ENCODE assay signal across 9 cellular contexts in the genomic region with DNA sequence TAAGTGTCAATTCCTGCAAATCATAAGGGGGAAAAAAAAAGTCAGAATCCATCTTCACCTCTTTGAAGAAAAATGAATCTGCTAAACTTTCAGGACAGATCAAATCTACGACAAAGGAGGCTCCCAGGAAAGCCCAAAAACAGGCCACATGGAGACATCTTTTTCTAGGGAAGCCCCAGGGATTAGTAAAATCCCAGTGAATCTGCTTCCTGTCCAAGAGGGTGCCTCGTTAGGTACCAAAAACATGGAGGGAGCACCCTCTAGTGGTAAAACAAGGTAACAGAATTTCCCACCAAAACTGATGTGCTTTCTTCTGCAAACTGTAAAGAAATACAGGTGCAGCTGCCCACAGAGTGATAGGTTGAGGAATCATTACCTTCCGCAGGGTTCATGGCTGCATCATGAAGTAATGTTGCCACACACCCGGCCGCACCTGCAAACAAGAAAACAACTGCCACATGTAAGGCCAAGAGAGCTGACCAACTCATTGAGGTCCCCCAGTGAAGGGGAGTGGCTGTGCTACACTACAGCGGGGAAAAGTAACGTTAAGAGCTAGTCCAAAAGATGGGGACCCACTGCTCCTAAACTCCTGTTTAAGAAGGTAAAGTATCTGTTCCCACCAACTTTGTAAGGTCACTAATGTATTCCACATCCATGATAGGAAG. TPM values are rescaled to one million over a fixed set of nuclear protein-coding genes. Genes with fewer than 3 reads are reported as not detected.
DNase-seq lines count a peak whose midpoint lies in the region; ATAC-seq, FAIRE-seq and TF ChIP-seq lines count a peak whose summit lies in the region.
"Had no signal": no experiment of that assay in that cellular context is flagged by ENCODE, and none has a peak within 500 bp of the region (broad histone marks: within the 10 kb centered on the region; RNA-seq: fewer than 3 reads in every experiment).

No MANE protein-coding gene starts in this region.

- no peak overlapping the region for H3K4me3 ChIP-seq in CD4-positive, CD25-positive, alpha-beta regulatory T cell (ENCODE audit: low read depth, low read length)
- no peak overlapping the region for H3K4me3 ChIP-seq in WERI-Rb-1 (ENCODE audit: low read depth, low read length)
- no peak overlapping the region for H3K4me3 ChIP-seq in fibroblast of lung (replicated peaks in 1 of 4; ENCODE audit: control extremely low read depth in 1 of 4, insufficient read depth in 1 of 4, low read depth in 3 of 4, low read length in 4 of 4)

- TF ChIP-seq POLR2A in GM12892 (IDR thresholded peaks at IDR 0.05; ENCODE audit: low read depth, low read length) = 0 out of 2 replicates have a peak, but pooled peaks have one; percentile 24

- peak; percentile 79 for TF ChIP-seq CTCF in WERI-Rb-1 (IDR thresholded peaks at IDR 0.05; ENCODE audit: low read depth, low read length)
- peak; percentile 69 to 78 for TF ChIP-seq CTCF in fibroblast of lung (conservative IDR thresholded peaks at IDR 0.05 in 1 of 2, IDR thresholded peaks at IDR 0.05 in 1 of 2; ENCODE audit: low read depth in 1 of 2, low read length in 2 of 2)
- peak; percentile 84 for TF ChIP-seq CTCF in nephron progenitor cell (IDR thresholded peaks at IDR 0.05)

- peaks cover 19% of the 10 kb centered on the region for H3K79me2 ChIP-seq in fibroblast of lung (ENCODE audit: control insufficient read depth, insufficient read depth, low read length)

- peaks cover 12 to 42% (median 30%) of the 10 kb centered on the region in 4 donors for H3K4me1 Mint-ChIP-seq in CD4-positive, CD25-positive, alpha-beta regulatory T cell
- no peaks in the 10 kb centered on the region for H3K4me1 Mint-ChIP-seq in nephron progenitor cell

- no peaks in the 10 kb centered on the region for H3K27me3 Mint-ChIP-seq in CD4-positive, CD25-positive, alpha-beta regulatory T cell
- H3K27me3 Mint-ChIP-seq in nephron progenitor cell (ENCODE audit: low read depth, poor library complexity) = peaks cover 4% of the 10 kb centered on the region

- peaks cover 9% of the 10 kb centered on the region for H3K36me3 Mint-ChIP-seq in CD4-positive, CD25-positive, alpha-beta regulatory T cell
- no peaks in the 10 kb centered on the region for H3K36me3 Mint-ChIP-seq in nephron progenitor cell (ENCODE audit: low read depth)

- ATAC-seq in CD4-positive, CD25-positive, alpha-beta regulatory T cell (ENCODE audit: low read depth in 2 of 2) = peak; percentile 53 to 55
- ATAC-seq in GM21526 (IDR thresholded peaks at IDR 0.05; ENCODE audit: low FRiP score, unreplicated experiment) = no peak

- H4K20me1 ChIP-seq in fibroblast of lung (ENCODE audit: control insufficient read depth, extremely low read depth, insufficient read depth, low read length) = no peaks in the 10 kb centered on the region

- peak overlapping the region; percentile 7 for H3K27ac ChIP-seq in CD4-positive, CD25-positive, alpha-beta regulatory T cell (ENCODE audit: insufficient read depth, low read length, poor library complexity, severe bottlenecking)
- H3K27ac ChIP-seq in WERI-Rb-1 (no peak overlapping the region), fibroblast of lung (ENCODE audit: insufficient read depth, low read length) (no peak overlapping the region)

- FAIRE-seq in GM12892 (lab: Jason Lieb, UNC) = peak; percentile 88

- peaks cover 11% of the 10 kb centered on the region for H3K4me1 ChIP-seq in CD4-positive, CD25-positive, alpha-beta regulatory T cell (ENCODE audit: control insufficient read depth, insufficient read depth, low read length, poor library complexity, severe bottlenecking)
- no peaks in the 10 kb centered on the region for H3K4me1 ChIP-seq in fibroblast of lung (ENCODE audit: control insufficient read depth, extremely low read depth, insufficient read depth, low read length)

- no peak overlapping the region for H3K9ac ChIP-seq in fibroblast of lung (ENCODE audit: insufficient read depth, low read length)

- H3K27ac Mint-ChIP-seq in CD4-positive, CD25-positive, alpha-beta regulatory T cell = peak overlapping the region; percentile 32 to 68 (median 52)
- no peak overlapping the region for H3K27ac Mint-ChIP-seq in nephron progenitor cell

- no peak overlapping the region for H3K4me2 ChIP-seq in fibroblast of lung (ENCODE audit: extremely low read depth, insufficient read depth, low read length)

- H3K27me3 ChIP-seq in CD4-positive, CD25-positive, alpha-beta regulatory T cell (ENCODE audit: control insufficient read depth, insufficient read depth, low read length) = no peaks in the 10 kb centered on the region
- no peaks in the 10 kb centered on the region for H3K27me3 ChIP-seq in WERI-Rb-1 (ENCODE audit: insufficient read depth, low read depth, severe bottlenecking)
- no peaks in the 10 kb centered on the region for H3K27me3 ChIP-seq in fibroblast of lung (ENCODE audit: control insufficient read depth, insufficient read depth, low read length)

- H3K36me3 ChIP-seq in CD4-positive, CD25-positive, alpha-beta regulatory T cell (ENCODE audit: control insufficient read depth, insufficient read depth, low read length) = peaks cover 22% of the 10 kb centered on the region
- peaks cover 13% of the 10 kb centered on the region for H3K36me3 ChIP-seq in WERI-Rb-1
- peaks cover 14% of the 10 kb centered on the region for H3K36me3 ChIP-seq in fibroblast of lung (ENCODE audit: control insufficient read depth, insufficient read depth, low read length)

- no peak overlapping the region for H2AFZ ChIP-seq in fibroblast of lung (ENCODE audit: low read length)

- H3K4me3 Mint-ChIP-seq in CD4-positive, CD25-positive, alpha-beta regulatory T cell = peak overlapping the region in 2 of 4 donors; percentile 29 to 60
- no peak overlapping the region for H3K4me3 Mint-ChIP-seq in nephron progenitor cell
- H3K4me3 Mint-ChIP-seq: T-helper 1 cell treated with Interleukin-12 subunit alpha and Interleukin-12 subunit beta and Interleukin-4 antibody, amounts not matched to agents 30 μg/mL and 1 μg/mL, for 36 hours had no signal

- no peaks in the 10 kb centered on the region for H3K9me3 Mint-ChIP-seq in CD4-positive, CD25-positive, alpha-beta regulatory T cell
- H3K9me3 Mint-ChIP-seq in nephron progenitor cell = no peaks in the 10 kb centered on the region
- H3K9me3 Mint-ChIP-seq: T-helper 1 cell treated with Interleukin-12 subunit alpha and Interleukin-12 subunit beta and Interleukin-4 antibody, amounts not matched to agents 30 μg/mL and 1 μg/mL, for 36 hours had no signal

- H3K9me3 ChIP-seq in CD4-positive, CD25-positive, alpha-beta regulatory T cell (ENCODE audit: control insufficient read depth in 2 of 2, low read length in 2 of 2) = no peaks in the 10 kb centered on the region
- H3K9me3 ChIP-seq in WERI-Rb-1 (ENCODE audit: severe bottlenecking) (no peaks in the 10 kb centered on the region), fibroblast of lung (ENCODE audit: control insufficient read depth, insufficient read depth, low read depth, low read length) (no peaks in the 10 kb centered on the region)

- DNase-seq in CD4-positive, CD25-positive, alpha-beta regulatory T cell = peak; percentile 26 to 67 (median 56)
- DNase-seq in GM12892 (ENCODE audit: insufficient read length) = peak; percentile 31
- DNase-seq in NCI-H1092 treated with DMSO at 0.1 percent for 48 hours (lab: John Stamatoyannopoulos, UW) = peak; percentile 35
- peak; percentile 53 for DNase-seq in WERI-Rb-1
- DNase-seq in fibroblast of lung (ENCODE audit: low read depth in 2 of 2) = peak; percentile 29 to 70
- DNase-seq in nephron progenitor cell = peak; percentile 41
- DNase-seq in NCI-H1048 (lab: John Stamatoyannopoulos, UW) = no peak

RNA-seq across cellular contexts. Expression of a gene that starts 7.9 kb away (rescaled TPM):
- 94.7 TPM for total RNA-seq in CD4-positive, CD25-positive, alpha-beta regulatory T cell
- polyA plus RNA-seq in CD4-positive, CD25-positive, alpha-beta regulatory T cell = 10 to 100 TPM; 18.6 to 24.4 (median 21.5) TPM
- 38.5 TPM for polyA plus RNA-seq in GM12892 (2012; ENCODE audit: missing spikeins)
- 22.6 and 30.7 TPM in 2 replicates for total RNA-seq in fibroblast of lung
- polyA plus RNA-seq in fibroblast of lung = 19.8 and 22.4 TPM in 2 replicates
- 20.7 and 25.2 TPM in 2 replicates for polyA plus RNA-seq in fibroblast of lung (2012)
- polyA minus RNA-seq in fibroblast of lung (ENCODE audit: low replicate concordance) = 39.6 and 43.1 TPM in 2 replicates

RNA-seq across cellular contexts. Expression of a gene that starts 47.0 kb away (rescaled TPM):
- 3.2 TPM for total RNA-seq in CD4-positive, CD25-positive, alpha-beta regulatory T cell
- 1 to 10 TPM in 3 of 4 donors, under 1 TPM in 1; 0.94 to 1.5 (median 1.4) TPM for polyA plus RNA-seq in CD4-positive, CD25-positive, alpha-beta regulatory T cell
- polyA plus RNA-seq in GM12892 (2012; ENCODE audit: missing spikeins) = 2.2 TPM
- 13.6 and 28.9 TPM in 2 replicates for total RNA-seq in fibroblast of lung
- polyA plus RNA-seq in fibroblast of lung = 12.1 and 17.3 TPM in 2 replicates
- 6.1 and 8.2 TPM in 2 replicates for polyA plus RNA-seq in fibroblast of lung (2012)
- polyA minus RNA-seq in fibroblast of lung (ENCODE audit: low replicate concordance) = 12.4 and 15.6 TPM in 2 replicates
